ENCODE assay signal across 1 cellular context in genomic region chr3:149600619-149601018, GRCh38.
A peak's percentile ranks its signal among the peaks of the same experiment; 100 is the strongest.
TF ChIP-seq lines count a peak whose summit lies in the region.

No MANE protein-coding gene starts in this region.

TF ChIP-seq in A549, 52 proteins besides CTCF, POLR2A, EP300 and RAD21 (continued from another document):
- no peak for TF ChIP-seq HES2 (IDR thresholded peaks at IDR 0.05)
- TF ChIP-seq FOSL2 (IDR thresholded peaks at IDR 0.05), result no peak
- peak; percentile 29 for TF ChIP-seq FOSL2 (CRISPR knock-in tag; IDR thresholded peaks at IDR 0.05)
- TF ChIP-seq CEBPB (IDR thresholded peaks at IDR 0.05), result no peak
